Comparison of ENCODE assay signal across 13 cellular contexts in the genomic region with DNA sequence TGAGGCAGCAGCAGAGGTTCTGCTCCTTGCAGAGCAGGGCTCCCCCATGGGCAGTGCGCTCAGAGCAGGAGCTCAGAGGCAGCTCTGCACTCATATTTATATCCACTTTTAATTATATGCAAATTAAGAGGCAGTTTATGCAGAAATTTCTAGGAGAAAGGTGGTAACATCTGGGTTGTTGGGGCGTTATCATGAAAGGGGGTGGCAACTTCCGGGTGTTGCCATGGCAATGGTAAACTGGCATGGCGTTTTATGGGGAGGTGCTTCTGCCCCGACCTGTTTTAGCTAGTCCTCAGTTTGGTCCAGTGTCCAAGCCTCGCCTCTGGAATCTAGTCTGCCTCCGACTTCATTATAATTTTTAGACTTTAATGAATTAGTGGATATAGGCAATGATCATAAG.
DNase-seq lines count a peak whose midpoint lies in the region; ATAC-seq and TF ChIP-seq lines count a peak whose summit lies in the region.
"Had no signal": no experiment of that assay in that cellular context is flagged by ENCODE, and none has a peak within 500 bp of the region (broad histone marks: within the 10 kb centered on the region; RNA-seq: fewer than 3 reads in every experiment).

No MANE protein-coding gene starts in this region.

- CTCF ChIA-PET in RWPE1 (lab: Yijun Ruan, JAX) = no interaction called here

- H3K27me3 ChIP-seq in esophagus muscularis mucosa (peaks cover 0 to 23% (median 0%) of the 10 kb centered on the region in 4 donors), testis (no peaks in the 10 kb centered on the region), upper lobe of right lung (peaks cover 4% of the 10 kb centered on the region)
- H3K27me3 ChIP-seq: BLaER1 had no signal

- ATAC-seq in upper lobe of right lung = no peak
- ATAC-seq: GM23338 had no signal

- no peak overlapping the region for H3K27ac ChIP-seq in esophagus muscularis mucosa (replicated peaks in 1 of 4)
- H3K27ac ChIP-seq in testis = no peak overlapping the region
- H3K27ac ChIP-seq in upper lobe of right lung = no peak overlapping the region
- no peak overlapping the region for H3K27ac ChIP-seq in RWPE1
- H3K27ac ChIP-seq: 22Rv1, BLaER1 had no signal

- POLR2A ChIA-PET in RWPE1 (lab: Yijun Ruan, JAX; ENCODE audit: low non-redundant PET) = no interaction called here

- no peak for TF ChIP-seq POLR2A in esophagus muscularis mucosa (IDR thresholded peaks at IDR 0.05; ENCODE audit: low read depth)
- no peak for TF ChIP-seq POLR2A in testis (IDR thresholded peaks at IDR 0.05)

- WGBS in esophagus muscularis mucosa = 75% methylated on average over 7 of the region's 7 CpGs
- 42 to 52% methylated on average over 7 of the region's 7 CpGs for WGBS in testis, 2 donors

- H3K4me3 ChIP-seq in esophagus muscularis mucosa (no peak overlapping the region), testis (no peak overlapping the region), upper lobe of right lung (no peak overlapping the region)
- H3K4me3 ChIP-seq: BLaER1, GM23338 had no signal

- TF ChIP-seq EP300 in esophagus muscularis mucosa (IDR thresholded peaks at IDR 0.05) = no peak

- H3K36me3 ChIP-seq in esophagus muscularis mucosa (no peaks in the 10 kb centered on the region), testis (ENCODE audit: low read depth, missing control alignments) (no peaks in the 10 kb centered on the region), upper lobe of right lung (no peaks in the 10 kb centered on the region)
- H3K36me3 ChIP-seq: BLaER1 had no signal

- DNase-seq in DMS 273 (lab: John Stamatoyannopoulos, UW; ENCODE audit: unreplicated experiment) (peak; percentile 7), DMS 273 treated with DMSO at 0.1 percent for 48 hours (lab: John Stamatoyannopoulos, UW) (no peak), esophagus muscularis mucosa (ENCODE audit: extremely low spot score) (peak; percentile 87), testis (peak; percentile 37), upper lobe of right lung (no peak), RWPE1 (ENCODE audit: low spot score) (no peak)
- no peak for DNase-seq in activated CD4-positive, CD25-positive, alpha-beta regulatory T cell (lab: John Stamatoyannopoulos, UW)
- DNase-seq: Calu3; CD4-positive, alpha-beta memory T cell; HCEC 1CT had no signal

- intact Hi-C loops in esophagus muscularis mucosa (cut with DNase I) = no loop called here
- intact Hi-C loops in testis (cut with DNase I; ENCODE audit: low total_unique reads) = no loop called here
- intact Hi-C loops in upper lobe of right lung (cut with DNase I) = no loop called here

- TF ChIP-seq CTCF in esophagus muscularis mucosa (IDR thresholded peaks at IDR 0.05) (no peak), testis (IDR thresholded peaks at IDR 0.05) (no peak), upper lobe of right lung (IDR thresholded peaks at IDR 0.05) (no peak), RWPE1 (conservative IDR thresholded peaks at IDR 0.05; ENCODE audit: low read depth) (no peak)

- H3K4me1 ChIP-seq in esophagus muscularis mucosa = no peaks in the 10 kb centered on the region
- no peaks in the 10 kb centered on the region for H3K4me1 ChIP-seq in testis
- H3K4me1 ChIP-seq in upper lobe of right lung = no peaks in the 10 kb centered on the region
- H3K4me1 ChIP-seq: BLaER1 had no signal

- peaks cover 0 to 23% (median 10%) of the 10 kb centered on the region in 4 donors for H3K9me3 ChIP-seq in esophagus muscularis mucosa
- no peaks in the 10 kb centered on the region for H3K9me3 ChIP-seq in testis
- H3K9me3 ChIP-seq in upper lobe of right lung = peaks cover 14% of the 10 kb centered on the region

Comparison
In these comparisons a context has a peak if more than half of its experiments do, and no peak if none do; other contexts are left out.
1. DNase-seq: peak in DMS 273 (single experiment), esophagus muscularis mucosa (single experiment) and testis (single experiment); none in DMS 273 treated with DMSO at 0.1 percent for 48 hours (single experiment), activated CD4-positive, CD25-positive, alpha-beta regulatory T cell (0 of 4), upper lobe of right lung (single experiment) and RWPE1 (single experiment).